In genomic region chr20:62365814-62366369, GRCh38 we compare ENCODE assay signal across 8 cellular contexts. TPM values are rescaled to one million over a fixed set of nuclear protein-coding genes. Genes with fewer than 3 reads are reported as not detected.
DNase-seq lines count a peak whose midpoint lies in the region; ATAC-seq and TF ChIP-seq lines count a peak whose summit lies in the region.

No MANE protein-coding gene starts in this region.

- H3K4me2 ChIP-seq in PC-3 (ENCODE audit: low read length) (peak overlapping the region; percentile 89), osteoblast (ENCODE audit: insufficient read depth, low read length) (peak overlapping the region; percentile 61)

- H3K4me1 ChIP-seq in ES-I3 (ENCODE audit: insufficient read depth, low read length) (peaks cover 56% of the 10 kb centered on the region), PC-3 (ENCODE audit: insufficient read depth, low read length) (peaks cover 84% of the 10 kb centered on the region), esophagus muscularis mucosa (peaks cover 89 to 100% (median 97%) of the 10 kb centered on the region in 4 donors), osteoblast (ENCODE audit: insufficient read depth, low read length) (peaks cover 33% of the 10 kb centered on the region)

- CTCF ChIA-PET in PC-3 (lab: Charles Lee): interaction anchor here (0.8 to 2.3 kb wide), 3 partner anchors 9 to 17 kb away, joined by 4 to 9 read pairs (median 5); no protein-coding TSS in a partner anchor

- H3K4me3 Mint-ChIP-seq in effector memory CD8-positive, alpha-beta T cell: peak overlapping the region in 1 of 2 donors; percentile 54

- WGBS in esophagus muscularis mucosa: 39% methylated on average over 6 of the region's 10 CpGs

- no peak for TF ChIP-seq CTCF in PC-3 (conservative IDR thresholded peaks at IDR 0.05; ENCODE audit: low read depth, low read length)
- no peak for TF ChIP-seq CTCF in esophagus muscularis mucosa (IDR thresholded peaks at IDR 0.05)
- no peak for TF ChIP-seq CTCF in osteoblast (IDR thresholded peaks at IDR 0.05; ENCODE audit: extremely low read depth, low read depth, low read length)

- H3K27me3 ChIP-seq in PC-3 (ENCODE audit: low read length) (no peaks in the 10 kb centered on the region), esophagus muscularis mucosa (no peaks in the 10 kb centered on the region), osteoblast (ENCODE audit: insufficient read depth, low read length) (peaks cover 25% of the 10 kb centered on the region)

- TF ChIP-seq EP300 in esophagus muscularis mucosa (IDR thresholded peaks at IDR 0.05): no peak

- no peak for TF ChIP-seq POLR2A in esophagus muscularis mucosa (IDR thresholded peaks at IDR 0.05; ENCODE audit: low read depth)

- H3K4me1 Mint-ChIP-seq in effector memory CD8-positive, alpha-beta T cell (ENCODE audit: low read depth in 2 of 2): peaks cover 5 to 8% of the 10 kb centered on the region in 2 donors

- H3K9ac ChIP-seq in ES-I3 (ENCODE audit: low read depth, low read length) (peak overlapping the region; percentile 76), PC-3 (ENCODE audit: low read length) (peak overlapping the region; percentile 85)

- H3K79me2 ChIP-seq in PC-3 (ENCODE audit: low read length) (peaks cover 60% of the 10 kb centered on the region), osteoblast (ENCODE audit: insufficient read depth, low read length) (no peaks in the 10 kb centered on the region)

- peak; percentile 91 for DNase-seq in PC-3
- DNase-seq in esophagus muscularis mucosa (ENCODE audit: extremely low spot score): no peak
- DNase-seq in osteoblast (ENCODE audit: insufficient read length, low spot score, missing footprints): no peak
- no peak for DNase-seq in effector memory CD8-positive, alpha-beta T cell
- DNase-seq in midbrain (lab: John Stamatoyannopoulos, UW): no peak
- no peak for DNase-seq in activated CD4-positive, CD25-positive, alpha-beta regulatory T cell (lab: John Stamatoyannopoulos, UW)

- intact Hi-C loops in PC-3 (cut with micrococcal nuclease) (loop anchor here (5.0 kb wide), 1 partner anchor 64 kb away; the partner anchor contains the start of gene ADRM1), esophagus muscularis mucosa (cut with DNase I) (no loop called here)

- no peaks in the 10 kb centered on the region for H3K9me2 ChIP-seq in PC-3 (replicated peaks; ENCODE audit: low read length)

- H3K27ac Mint-ChIP-seq in effector memory CD8-positive, alpha-beta T cell: no peak overlapping the region

- H4K20me1 ChIP-seq in PC-3 (ENCODE audit: low read length) (peaks cover 36% of the 10 kb centered on the region), osteoblast (ENCODE audit: insufficient read depth, low read length) (peaks cover 2% of the 10 kb centered on the region)

- ATAC-seq in PC-3 (peak; percentile 23), HG03565 (IDR thresholded peaks at IDR 0.05; ENCODE audit: unreplicated experiment) (no peak)
- ATAC-seq in effector memory CD8-positive, alpha-beta T cell (replicated peaks): no peak

- POLR2A ChIA-PET in PC-3 (lab: Charles Lee; ENCODE audit: unreplicated experiment): interaction anchor here (1.0 kb wide), 1 partner anchor 428 kb away, joined by 5 read pairs; no protein-coding TSS in a partner anchor

- BruUV-seq in PC-3 (replicated peaks; lab: Mats Ljungman, UMichigan): TSS peak; percentile 87

- no peaks in the 10 kb centered on the region for H3K9me3 Mint-ChIP-seq in effector memory CD8-positive, alpha-beta T cell

- peak overlapping the region; percentile 80 for H3K4me3 ChIP-seq in PC-3 (ENCODE audit: low read length)
- H3K4me3 ChIP-seq in esophagus muscularis mucosa: peak overlapping the region; percentile 72 to 96 (median 88)
- H3K4me3 ChIP-seq in osteoblast (ENCODE audit: insufficient read depth, low read length): peak overlapping the region; percentile 60

- peaks cover 36 to 53% of the 10 kb centered on the region in 2 donors for H3K27me3 Mint-ChIP-seq in effector memory CD8-positive, alpha-beta T cell

- no peaks in the 10 kb centered on the region for H3K9me3 ChIP-seq in ES-I3 (ENCODE audit: control insufficient read depth, insufficient read depth, low read length)
- H3K9me3 ChIP-seq in PC-3 (ENCODE audit: low read length): no peaks in the 10 kb centered on the region
- no peaks in the 10 kb centered on the region for H3K9me3 ChIP-seq in esophagus muscularis mucosa
- no peaks in the 10 kb centered on the region for H3K9me3 ChIP-seq in osteoblast (ENCODE audit: low read depth, low read length)

- no peaks in the 10 kb centered on the region for H3F3A ChIP-seq in PC-3 (ENCODE audit: low read length, unreplicated experiment)

- H3K36me3 Mint-ChIP-seq in effector memory CD8-positive, alpha-beta T cell (ENCODE audit: insufficient read depth): no peaks in the 10 kb centered on the region

- H2AFZ ChIP-seq in PC-3 (ENCODE audit: low read length): no peak overlapping the region
- no peak overlapping the region for H2AFZ ChIP-seq in osteoblast (ENCODE audit: low read length)

- H3K27ac ChIP-seq in PC-3 (ENCODE audit: low read length) (peak overlapping the region; percentile 81), esophagus muscularis mucosa (replicated peaks in 1 of 4) (peak overlapping the region; percentile 93 to 97 (median 94)), osteoblast (ENCODE audit: low read depth, low read length) (no peak overlapping the region)

- H3K36me3 ChIP-seq in ES-I3 (ENCODE audit: insufficient read depth, low read length) (no peaks in the 10 kb centered on the region; the same call in 1 of the 2 replicates), PC-3 (ENCODE audit: low read depth, low read length) (peaks cover 16% of the 10 kb centered on the region; the same call in 1 of the 2 replicates), esophagus muscularis mucosa (peaks cover 0 to 12% (median 9%) of the 10 kb centered on the region in 4 donors), osteoblast (ENCODE audit: insufficient read depth, low read length) (no peaks in the 10 kb centered on the region)

RNA-seq across cellular contexts. Expression of gene LAMA5, which starts 1.2 kb away (rescaled TPM):
- total RNA-seq in PC-3 (2014; rRNA removed) (196 and 308 TPM in 2 replicates), esophagus muscularis mucosa (100 to 1,000 TPM in 3 of 4 donors, 10 to 100 TPM in 1; 70.1 to 257 (median 150) TPM), osteoblast (0.88 and 2.2 TPM in 2 replicates)

RNA-seq across cellular contexts. Expression of gene RPS21, which starts 21.0 kb away (rescaled TPM):
- total RNA-seq in PC-3 (2014; rRNA removed) (1,250 and 1,945 TPM in 2 replicates), esophagus muscularis mucosa (1,000 to 10,000 TPM in 2 of 4 donors, 100 to 1,000 TPM in 2; 581 to 2,787 (median 1,391) TPM), osteoblast (460 and 508 TPM in 2 replicates)

RNA-seq across cellular contexts. Expression of gene CABLES2, which starts 41.2 kb away (rescaled TPM):
- total RNA-seq in PC-3 (2014; rRNA removed): 12.4 and 13.5 TPM in 2 replicates
- total RNA-seq in esophagus muscularis mucosa: 1 to 10 TPM; 2.0 to 6.9 (median 4.1) TPM
- 1.8 TPM in 2 replicates for total RNA-seq in osteoblast

Comparison
In these comparisons a context has a peak if more than half of its experiments do, and no peak if none do; other contexts are left out.
1. RNA of gene LAMA5, which starts 1.2 kb away (total RNA-seq): 196 to 308 TPM in PC-3 and 70.1 to 257 TPM in esophagus muscularis mucosa; 0.88 to 2.2 TPM in osteoblast; every median in the first group is over 10 times any median in the second.
2. Peak in every context shown above with its lines, with median percentiles within 50 percentile points of each other: H3K4me3 ChIP-seq.